16 cellular contexts compared by ENCODE assay signal in the genomic region with DNA sequence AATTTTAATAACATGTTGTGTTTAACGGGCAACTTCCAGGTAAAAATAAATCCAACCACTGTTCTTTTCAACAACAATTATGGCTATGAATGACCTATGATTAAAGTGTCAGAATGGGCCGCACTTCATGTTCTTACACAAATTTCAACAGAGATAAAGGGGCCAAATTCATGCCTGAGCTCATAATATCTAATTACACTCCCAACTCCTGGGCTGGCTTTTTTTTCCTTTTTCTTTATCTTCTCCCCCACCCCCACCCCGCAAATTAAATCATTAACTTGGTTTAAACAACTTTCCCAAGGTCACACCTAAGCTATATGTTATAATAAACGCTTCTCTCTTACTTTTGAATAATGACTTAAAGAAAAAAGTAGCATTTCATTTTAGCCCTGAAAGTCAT. TPM values are rescaled to one million over a fixed set of nuclear protein-coding genes. Genes with fewer than 3 reads are reported as not detected.
"Had no signal": no experiment of that assay in that cellular context is flagged by ENCODE, and none has a peak within 500 bp of the region (broad histone marks: within the 10 kb centered on the region; RNA-seq: fewer than 3 reads in every experiment).

No MANE protein-coding gene starts in this region.

- H3K27me3 Mint-ChIP-seq: activated naive CD4-positive, alpha-beta T cell treated with anti-CD3 and anti-CD28 coated beads, Interleukin-2, amount 10 ng/mL, durations not matched to agents 7 days and 5 days; stimulated activated naive CD8-positive, alpha-beta T cell treated with anti-CD3 and anti-CD28 coated beads, Interleukin-15, Interleukin-2, amounts not matched to agents 100 ng/mL and 50 ng/mL, for 24 hours; T-cell had no signal

- DNase-seq: activated CD4-positive, alpha-beta T cell treated with anti-CD3 and anti-CD28 coated beads for 1 hour; activated CD4-positive, alpha-beta T cell treated with anti-CD3 and anti-CD28 coated beads, Interleukin-2, amount 50 U/mL, for 4 hours; activated naive CD4-positive, alpha-beta T cell treated with anti-CD3 and anti-CD28 coated beads, Interleukin-2, amount 10 ng/mL, durations not matched to agents 7 days and 5 days; central memory CD4-positive, alpha-beta T cell; midbrain; T-cell; T-helper 9 cell; testis had no signal

- H3K4me1 ChIP-seq: testis had no signal

- H3K4me3 Mint-ChIP-seq: activated naive CD4-positive, alpha-beta T cell treated with anti-CD3 and anti-CD28 coated beads, Interleukin-2, amount 10 ng/mL, durations not matched to agents 7 days and 5 days; activated T-helper 17 cell treated with anti-CD3 and anti-CD28 coated beads, Interleukin-2, amount 50 U/mL, for 72 hours; stimulated activated naive CD8-positive, alpha-beta T cell treated with anti-CD3 and anti-CD28 coated beads, Interleukin-15, Interleukin-2, amounts not matched to agents 100 ng/mL and 50 ng/mL, for 24 hours; T-cell had no signal

- ATAC-seq: activated T-helper 17 cell treated with anti-CD3 and anti-CD28 coated beads, Interleukin-2, amount 50 U/mL, for 72 hours; esophagus mucosa; T-cell had no signal

- H3K9me3 Mint-ChIP-seq: activated naive CD4-positive, alpha-beta T cell treated with anti-CD3 and anti-CD28 coated beads, Interleukin-2, amount 10 ng/mL, durations not matched to agents 7 days and 5 days; stimulated activated naive CD8-positive, alpha-beta T cell treated with anti-CD3 and anti-CD28 coated beads, Interleukin-15, Interleukin-2, amounts not matched to agents 100 ng/mL and 50 ng/mL, for 24 hours had no signal

- H3K4me1 Mint-ChIP-seq: activated naive CD4-positive, alpha-beta T cell treated with anti-CD3 and anti-CD28 coated beads, Interleukin-2, amount 10 ng/mL, durations not matched to agents 7 days and 5 days; activated T-helper 17 cell treated with anti-CD3 and anti-CD28 coated beads, Interleukin-2, amount 50 U/mL, for 72 hours; T-cell had no signal

- FAIRE-seq: astrocyte had no signal

- H3K27ac Mint-ChIP-seq: activated naive CD4-positive, alpha-beta T cell treated with anti-CD3 and anti-CD28 coated beads, Interleukin-2, amount 10 ng/mL, durations not matched to agents 7 days and 5 days; activated T-helper 17 cell treated with anti-CD3 and anti-CD28 coated beads, Interleukin-2, amount 50 U/mL, for 72 hours; stimulated activated naive CD8-positive, alpha-beta T cell treated with anti-CD3 and anti-CD28 coated beads, Interleukin-15, Interleukin-2, amounts not matched to agents 100 ng/mL and 50 ng/mL, for 24 hours; T-cell had no signal

- H3K36me3 Mint-ChIP-seq: activated naive CD4-positive, alpha-beta T cell treated with anti-CD3 and anti-CD28 coated beads, Interleukin-2, amount 10 ng/mL, durations not matched to agents 7 days and 5 days; T-cell had no signal

- H3K4me3 ChIP-seq: coronary artery, lung, SK-N-MC, smooth muscle cell, testis had no signal

- H3K27me3 ChIP-seq: testis had no signal

- H3K27ac ChIP-seq: coronary artery, SK-N-MC, testis had no signal

- H3K4me2 ChIP-seq: smooth muscle cell had no signal

- H3K9me3 ChIP-seq: testis had no signal

RNA-seq across cellular contexts. Expression of a gene that starts 25.9 kb away (rescaled TPM):
- total RNA-seq: activated T-helper 17 cell treated with anti-CD3 and anti-CD28 coated beads, Interleukin-2, amount 50 U/mL, for 72 hours had no signal
